Comparison of ENCODE assay signal across 16 cellular contexts in genomic region chr20:62886709-62887058, GRCh38. TPM values are rescaled to one million over a fixed set of nuclear protein-coding genes. Genes with fewer than 3 reads are reported as not detected.
DNase-seq lines count a peak whose midpoint lies in the region; ATAC-seq and TF ChIP-seq lines count a peak whose summit lies in the region.
"Had no signal": no experiment of that assay in that cellular context is flagged by ENCODE, and none has a peak within 500 bp of the region (broad histone marks: within the 10 kb centered on the region; RNA-seq: fewer than 3 reads in every experiment).

No MANE protein-coding gene starts in this region.

- DNase-seq in Calu3 = no peak
- DNase-seq in NCI-H748 treated with DMSO at 0.1 percent for 48 hours (lab: John Stamatoyannopoulos, UW) = peak; percentile 50
- no peak for DNase-seq in MG63
- DNase-seq in Ammon's horn (ENCODE audit: low spot score) = no peak
- no peak for DNase-seq in central memory CD4-positive, alpha-beta T cell
- DNase-seq: EL, NCI-H2227 treated with DMSO at 0.1 percent for 48 hours had no signal

- intact Hi-C loops in Calu3 (cut with micrococcal nuclease; ENCODE audit: unreplicated experiment) = no loop called here

- no peak overlapping the region for H3K4me3 ChIP-seq in BLaER1 treated with 17β-estradiol and CSF1 and Interleukin-3, amounts not matched to agents 10 nM and 100 nM
- no peak overlapping the region for H3K4me3 ChIP-seq in gastroesophageal sphincter
- no peak overlapping the region for H3K4me3 ChIP-seq in MG63
- H3K4me3 ChIP-seq: Peyer's patch had no signal

- BruUV-seq in Calu3 (replicated peaks; lab: Mats Ljungman, UMichigan) = no TSS peak

- H3K4me3 Mint-ChIP-seq in Calu3 (ENCODE audit: low read depth, unreplicated experiment) = no peak overlapping the region
- H3K4me3 Mint-ChIP-seq: nephron; T-helper 1 cell treated with Interleukin-12 subunit alpha and Interleukin-12 subunit beta and Interleukin-4 antibody, amounts not matched to agents 30 μg/mL and 1 μg/mL, for 36 hours; type B pancreatic cell had no signal

- H3K9me3 ChIP-seq in BLaER1 treated with 17β-estradiol and CSF1 and Interleukin-3, amounts not matched to agents 10 nM and 100 nM (replicated peaks in 1 of 11) = no peaks in the 10 kb centered on the region
- no peaks in the 10 kb centered on the region for H3K9me3 ChIP-seq in gastroesophageal sphincter
- no peaks in the 10 kb centered on the region for H3K9me3 ChIP-seq in MG63
- H3K9me3 ChIP-seq: Peyer's patch had no signal

- CTCF ChIA-PET in Calu3 (lab: Charles Lee) = no interaction called here

- no peaks in the 10 kb centered on the region for H3K9me3 Mint-ChIP-seq in Calu3 (ENCODE audit: low read depth, unreplicated experiment)
- H3K9me3 Mint-ChIP-seq: nephron; T-helper 1 cell treated with Interleukin-12 subunit alpha and Interleukin-12 subunit beta and Interleukin-4 antibody, amounts not matched to agents 30 μg/mL and 1 μg/mL, for 36 hours; type B pancreatic cell had no signal

- no peaks in the 10 kb centered on the region for H3K4me1 Mint-ChIP-seq in Calu3 (ENCODE audit: low read depth, unreplicated experiment)

- peaks cover 58 to 77% (median 63%) of the 10 kb centered on the region in 11 experiments for H3K36me3 ChIP-seq in BLaER1 treated with 17β-estradiol and CSF1 and Interleukin-3, amounts not matched to agents 10 nM and 100 nM
- H3K36me3 ChIP-seq in gastroesophageal sphincter (peaks cover 0 to 65% of the 10 kb centered on the region in 2 donors), MG63 (peaks cover 63% of the 10 kb centered on the region)

- no peak for ATAC-seq in gastroesophageal sphincter
- no peak for ATAC-seq in GM19023 (IDR thresholded peaks at IDR 0.05; ENCODE audit: unreplicated experiment)

- no peak overlapping the region; a peak in 1 of 22 replicates for H3K27ac ChIP-seq in BLaER1 treated with 17β-estradiol and CSF1 and Interleukin-3, amounts not matched to agents 10 nM and 100 nM
- H3K27ac ChIP-seq in gastroesophageal sphincter = peak overlapping the region in 3 of 4 donors; percentile 32 to 54 (median 34)
- H3K27ac ChIP-seq: brain microvascular endothelial cell, C4-2B had no signal

- no peak for TF ChIP-seq EP300 in gastroesophageal sphincter (IDR thresholded peaks at IDR 0.05)

- no peaks in the 10 kb centered on the region for H3K27me3 ChIP-seq in BLaER1 treated with 17β-estradiol and CSF1 and Interleukin-3, amounts not matched to agents 10 nM and 100 nM
- H3K27me3 ChIP-seq in gastroesophageal sphincter (no peaks in the 10 kb centered on the region), MG63 (no peaks in the 10 kb centered on the region)
- H3K27me3 ChIP-seq: brain microvascular endothelial cell, Peyer's patch had no signal

- no peak for TF ChIP-seq POLR2A in gastroesophageal sphincter (IDR thresholded peaks at IDR 0.05)

- peaks cover 0 to 84% (median 47%) of the 10 kb centered on the region in 11 experiments; a peak in 18 of 22 replicates for H4K20me1 ChIP-seq in BLaER1 treated with 17β-estradiol and CSF1 and Interleukin-3, amounts not matched to agents 10 nM and 100 nM

- H3K27ac Mint-ChIP-seq in Calu3 (ENCODE audit: unreplicated experiment) = peak overlapping the region; percentile 16
- H3K27ac Mint-ChIP-seq: T-helper 1 cell treated with Interleukin-12 subunit alpha and Interleukin-12 subunit beta and Interleukin-4 antibody, amounts not matched to agents 30 μg/mL and 1 μg/mL, for 36 hours; type B pancreatic cell had no signal

- no peaks in the 10 kb centered on the region for H3K27me3 Mint-ChIP-seq in Calu3 (ENCODE audit: unreplicated experiment)
- H3K27me3 Mint-ChIP-seq: type B pancreatic cell had no signal

- peaks cover 23 to 73% (median 61%) of the 10 kb centered on the region in 10 experiments for H3K4me1 ChIP-seq in BLaER1 treated with 17β-estradiol and CSF1 and Interleukin-3, amounts not matched to agents 10 nM and 100 nM
- H3K4me1 ChIP-seq in gastroesophageal sphincter = peaks cover 0 to 17% (median 0%) of the 10 kb centered on the region in 3 donors
- H3K4me1 ChIP-seq: Peyer's patch had no signal

- TF ChIP-seq CTCF in Calu3 (IDR thresholded peaks at IDR 0.05; ENCODE audit: unreplicated experiment) = no peak
- no peak for TF ChIP-seq CTCF in gastroesophageal sphincter (IDR thresholded peaks at IDR 0.05)

- peaks cover 69% of the 10 kb centered on the region for H3K36me3 Mint-ChIP-seq in Calu3 (ENCODE audit: insufficient read depth, unreplicated experiment)

- no peak overlapping the region for H3K9ac ChIP-seq in BLaER1 treated with 17β-estradiol and CSF1 and Interleukin-3, amounts not matched to agents 10 nM and 100 nM

- WGBS in gastroesophageal sphincter (ENCODE audit: low coverage in 1 of 2), 2 donors = 42 to 44% methylated on average over 2 of the region's 7 CpGs

- H3K4me2 ChIP-seq in BLaER1 treated with 17β-estradiol and CSF1 and Interleukin-3, amounts not matched to agents 10 nM and 100 nM = peak overlapping the region in 7 of 11 experiments; percentile 11 to 88 (median 19); a peak in 12 of 22 replicates

RNA-seq across cellular contexts. Expression of gene TCFL5, which starts 25.1 kb away (rescaled TPM):
- total RNA-seq in Calu3 (2022) (18.9 and 22.3 TPM in 2 replicates), gastroesophageal sphincter (10 to 100 TPM; 12.0 to 28.9 (median 13.8) TPM)
- total RNA-seq in MG63 (2014; rRNA removed; shearing (Covaris generic); ENCODE audit: low replicate concordance) = 16.0 and 25.4 TPM in 2 replicates

RNA-seq across cellular contexts. Expression of gene DIDO1, which starts 39.6 kb away (rescaled TPM):
- total RNA-seq in Calu3 (2022) = 75.6 and 77.1 TPM in 2 replicates
- total RNA-seq in gastroesophageal sphincter = 10 to 100 TPM; 49.5 to 75.8 (median 66.5) TPM
- total RNA-seq in MG63 (2014; rRNA removed; shearing (Covaris generic); ENCODE audit: low replicate concordance) = 20.0 and 21.2 TPM in 2 replicates

RNA-seq across cellular contexts. Expression of gene GID8, which starts 51.3 kb away (rescaled TPM):
- total RNA-seq in Calu3 (2022) (64.3 and 64.6 TPM in 2 replicates), gastroesophageal sphincter (10 to 100 TPM; 23.2 to 34.8 (median 27.9) TPM)
- total RNA-seq in MG63 (2014; rRNA removed; shearing (Covaris generic); ENCODE audit: low replicate concordance) = 36.6 and 42.1 TPM in 2 replicates

Comparison
In these comparisons a context has a peak if more than half of its experiments do, and no peak if none do; other contexts are left out.
1. H3K27ac ChIP-seq: peak in gastroesophageal sphincter (3 of 4); none in BLaER1 treated with 17β-estradiol and CSF1 and Interleukin-3, amounts not matched to agents 10 nM and 100 nM (0 of 11).